12 cellular contexts compared by ENCODE assay signal in genomic region chr3:5305681-5305983, GRCh38.
A peak's percentile ranks its signal among the peaks of the same experiment; 100 is the strongest.
DNase-seq lines count a peak whose midpoint lies in the region; ATAC-seq, FAIRE-seq and TF ChIP-seq lines count a peak whose summit lies in the region.
"Had no signal": no experiment of that assay in that cellular context is flagged by ENCODE, and none has a peak within 500 bp of the region (broad histone marks: within the 10 kb centered on the region; RNA-seq: fewer than 3 reads in every experiment).

No MANE protein-coding gene starts in this region.

- TF ChIP-seq POLR2A in HepG2 (IDR thresholded peaks at IDR 0.05; ENCODE audit: insufficient read depth in 1 of 2, low read depth in 2 of 2, low read length in 2 of 2) (no peak), right lobe of liver (IDR thresholded peaks at IDR 0.05) (no peak)

- H3K4me1 ChIP-seq in HepG2 (ENCODE audit: insufficient read depth, low read length) (0 out of 2 replicates have a peak, but pooled peaks cover 7% of the 10 kb centered on the region), right lobe of liver (no peaks in the 10 kb centered on the region), upper lobe of right lung (no peaks in the 10 kb centered on the region)
- H3K4me1 ChIP-seq: ascending aorta, colonic mucosa had no signal

- CTCF ChIA-PET in HepG2 (lab: Yijun Ruan, JAX; ENCODE audit: low intra/inter-chr PET ratio, low total read pairs), result interaction anchor here (0.8 to 1.1 kb wide), 2 partner anchors 1494 to 1496 kb away, joined by 3 to 5 read pairs; no protein-coding TSS in a partner anchor

- 49% methylated on average over 2 of the region's 2 CpGs for WGBS in HepG2 (ENCODE audit: low lambda C conversion rate)
- 78% methylated on average over 2 of the region's 2 CpGs for WGBS in right lobe of liver (ENCODE audit: insufficient coverage, low coverage, low lambda C conversion rate, missing lambda C conversion rate)

- intact Hi-C loops in HepG2 (cut with micrococcal nuclease; ENCODE audit: unreplicated experiment) (loop anchor here (1.0 to 10.0 kb wide), 5 partner anchors 77 to 1494 kb away; no protein-coding TSS in a partner anchor), right lobe of liver (cut with DNase I) (no loop called here), upper lobe of right lung (cut with DNase I) (no loop called here)

- no peak overlapping the region for H3K9ac ChIP-seq in HepG2 (ENCODE audit: insufficient read depth, low read depth, low read length)

- H3K4me3 ChIP-seq in HepG2 (replicated peaks in 1 of 3; ENCODE audit: insufficient read depth in 1 of 3, low read depth in 2 of 3, low read length in 3 of 3) (no peak overlapping the region), right lobe of liver (no peak overlapping the region), upper lobe of right lung (no peak overlapping the region)
- H3K4me3 ChIP-seq: ascending aorta, colonic mucosa, GM23338, tibial artery had no signal

- H3K27me3 ChIP-seq in HepG2 (ENCODE audit: control insufficient read depth in 1 of 2, insufficient read depth in 2 of 2, low read length in 2 of 2), result 0 out of 5 replicates have a peak, but pooled peaks cover 0 to 3% of the 10 kb centered on the region in 2 experiments
- H3K27me3 ChIP-seq in right lobe of liver, result no peaks in the 10 kb centered on the region
- H3K27me3 ChIP-seq in upper lobe of right lung, result no peaks in the 10 kb centered on the region
- H3K27me3 ChIP-seq: ascending aorta, colonic mucosa, tibial artery had no signal

- H3K9me3 ChIP-seq in HepG2 (ENCODE audit: low read length) (no peaks in the 10 kb centered on the region), right lobe of liver (no peaks in the 10 kb centered on the region), upper lobe of right lung (no peaks in the 10 kb centered on the region)
- H3K9me3 ChIP-seq: ascending aorta, colonic mucosa, tibial artery had no signal

- FAIRE-seq in HepG2 (lab: Jason Lieb, UNC), result no peak

- ATAC-seq in HepG2 (peak; percentile 37; the same call in 2 of the 3 replicates), right lobe of liver (no peak), GM21717 (IDR thresholded peaks at IDR 0.05; ENCODE audit: unreplicated experiment) (peak; percentile 14), HG03354 (IDR thresholded peaks at IDR 0.05; ENCODE audit: poor library complexity, severe bottlenecking, unreplicated experiment) (peak; percentile 24), upper lobe of right lung (no peak), HG03039 (IDR thresholded peaks at IDR 0.05; ENCODE audit: unreplicated experiment) (no peak), GM19023 (IDR thresholded peaks at IDR 0.05; ENCODE audit: unreplicated experiment) (no peak)

- no peak for TF ChIP-seq EP300 in HepG2 (IDR thresholded peaks at IDR 0.05; ENCODE audit: low read depth in 2 of 2, low read length in 2 of 2)
- TF ChIP-seq EP300 in HepG2 (CRISPR knock-in tag; IDR thresholded peaks at IDR 0.05; ENCODE audit: borderline replicate concordance), result no peak

- no peaks in the 10 kb centered on the region for H3K36me3 ChIP-seq in HepG2 (replicated peaks in 1 of 2; ENCODE audit: control insufficient read depth in 1 of 2, insufficient read depth in 2 of 2, low read length in 2 of 2)
- no peaks in the 10 kb centered on the region for H3K36me3 ChIP-seq in right lobe of liver
- H3K36me3 ChIP-seq in upper lobe of right lung, result no peaks in the 10 kb centered on the region
- H3K36me3 ChIP-seq: ascending aorta, colonic mucosa, tibial artery had no signal

- H3K79me2 ChIP-seq in HepG2 (ENCODE audit: insufficient read depth, low read length), result no peaks in the 10 kb centered on the region

- BruUV-seq in HepG2 (replicated peaks; lab: Mats Ljungman, UMichigan), result no TSS peak

- TF ChIP-seq CTCF in HepG2 (CRISPR knock-in tag; IDR thresholded peaks at IDR 0.05), result no peak
- no peak for TF ChIP-seq CTCF in right lobe of liver (IDR thresholded peaks at IDR 0.05)
- peak; percentile 2 for TF ChIP-seq CTCF in upper lobe of right lung (IDR thresholded peaks at IDR 0.05)

- H3K4me2 ChIP-seq in HepG2 (ENCODE audit: low read depth, low read length), result no peak overlapping the region
- H3K4me2 ChIP-seq: GM23338 had no signal

- TF ChIP-seq RAD21 in HepG2 (CRISPR knock-in tag; IDR thresholded peaks at IDR 0.05), result no peak

- DNase-seq in HepG2 (ENCODE audit: low spot score), result no peak
- no peak for DNase-seq in right lobe of liver
- DNase-seq in upper lobe of right lung, result no peak
- DNase-seq in stimulated activated CD4-positive, alpha-beta T cell treated with anti-CD3 and anti-CD28 coated beads, Interleukin-2, amount 100 ng/mL, for 24 hours, result no peak
- DNase-seq: tibial artery had no signal

- POLR2A ChIA-PET in HepG2 (lab: Yijun Ruan, JAX), result no interaction called here

- no peak overlapping the region for H2AFZ ChIP-seq in HepG2 (ENCODE audit: low read length)
- H2AFZ ChIP-seq: GM23338 had no signal

- in situ Hi-C loops in HepG2 (cut with HindIII; ENCODE audit: extremely low pct_ligation_motif_present, low pct_unique_long_range_greater_than_20kb), result loop anchor here (5.0 kb wide), 1 partner anchor 1492 kb away; no protein-coding TSS in a partner anchor

- no peaks in the 10 kb centered on the region for H4K20me1 ChIP-seq in HepG2 (ENCODE audit: insufficient read depth, low read length)

- H3K27ac ChIP-seq in HepG2 (ENCODE audit: extremely low read length, insufficient read depth, low read length) (no peak overlapping the region), right lobe of liver (no peak overlapping the region), upper lobe of right lung (no peak overlapping the region)
- H3K27ac ChIP-seq: ascending aorta, colonic mucosa had no signal

TF ChIP-seq in HepG2, 621 proteins besides CTCF, POLR2A, EP300 and RAD21:
- TF ChIP-seq GABPB1 (CRISPR knock-in tag; IDR thresholded peaks at IDR 0.05) (no peak), TOE1 (CRISPR knock-in tag; IDR thresholded peaks at IDR 0.05) (no peak)
- TF ChIP-seq, protein P1, sequence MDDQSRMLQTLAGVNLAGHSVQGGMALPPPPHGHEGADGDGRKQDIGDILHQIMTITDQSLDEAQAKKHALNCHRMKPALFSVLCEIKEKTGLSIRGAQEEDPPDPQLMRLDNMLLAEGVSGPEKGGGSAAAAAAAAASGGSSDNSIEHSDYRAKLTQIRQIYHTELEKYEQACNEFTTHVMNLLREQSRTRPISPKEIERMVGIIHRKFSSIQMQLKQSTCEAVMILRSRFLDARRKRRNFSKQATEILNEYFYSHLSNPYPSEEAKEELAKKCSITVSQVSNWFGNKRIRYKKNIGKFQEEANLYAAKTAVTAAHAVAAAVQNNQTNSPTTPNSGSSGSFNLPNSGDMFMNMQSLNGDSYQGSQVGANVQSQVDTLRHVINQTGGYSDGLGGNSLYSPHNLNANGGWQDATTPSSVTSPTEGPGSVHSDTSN (CRISPR knock-in tag; IDR thresholded peaks at IDR 0.05; ENCODE audit: borderline replicate concordance), result no peak

Comparison
In these comparisons a context has a peak if more than half of its experiments do, and no peak if none do; other contexts are left out.
1. ATAC-seq: peak in HepG2 (single experiment), GM21717 (single experiment) and HG03354 (single experiment); none in right lobe of liver (0 of 4), upper lobe of right lung (single experiment), HG03039 (single experiment) and GM19023 (single experiment).